In genomic region chr1:20823879-20824278, GRCh38 we compare ENCODE assay signal across 25 cellular contexts.
"Had no signal": no experiment of that assay in that cellular context is flagged by ENCODE, and none has a peak within 500 bp of the region (broad histone marks: within the 10 kb centered on the region; RNA-seq: fewer than 3 reads in every experiment).

No MANE protein-coding gene starts in this region.

- DNase-seq: dermis blood vessel endothelial cell; effector memory CD4-positive, alpha-beta T cell; foreskin melanocyte; hypothalamus; immature natural killer cell; islet precursor cell; kidney glomerular epithelial cell; left colon; left ventricle myocardium superior; lower lobe of right lung; natural killer cell; occipital lobe; pancreas; right lobe of liver; small intestine; stimulated activated CD4-positive, alpha-beta T cell treated with anti-CD3 and anti-CD28 coated beads, Interleukin-15, amount 100 ng/mL, for 24 hours; stimulated activated CD4-positive, alpha-beta T cell treated with anti-CD3 and anti-CD28 coated beads, Interleukin-2, amount 100 ng/mL, for 48 hours; stimulated activated naive B cell treated with anti-CD40 and anti-IgM and Interleukin-4, amounts not matched to agents 10 μg/mL and 1 μg/mL and 100 μg/mL, for 72 hours; upper lobe of left lung had no signal

- H3K27ac Mint-ChIP-seq: memory B cell; stimulated activated naive B cell treated with anti-CD40 and anti-IgM and Interleukin-4, amounts not matched to agents 10 μg/mL and 1 μg/mL and 100 μg/mL, for 72 hours; stimulated activated naive CD8-positive, alpha-beta T cell treated with anti-CD3 and anti-CD28 coated beads, Interleukin-15, Interleukin-2, amounts not matched to agents 100 ng/mL and 50 ng/mL, for 24 hours had no signal

- ATAC-seq: left colon; left ventricle myocardium superior; lower lobe of right lung; natural killer cell; pancreas; right lobe of liver; stimulated activated naive B cell treated with anti-CD40 and anti-IgM and Interleukin-4, amounts not matched to agents 10 μg/mL and 1 μg/mL and 100 μg/mL, for 72 hours had no signal

- H3K27ac ChIP-seq: coronary artery, esophagus muscularis mucosa, lower lobe of right lung, pancreas, right lobe of liver, thoracic aorta, tibial nerve, upper lobe of left lung had no signal

- H3K27me3 ChIP-seq: esophagus muscularis mucosa, pancreas, right lobe of liver, tibial nerve, upper lobe of left lung had no signal

- H3K4me1 ChIP-seq: esophagus muscularis mucosa, lower lobe of right lung, pancreas, right lobe of liver, tibial nerve, upper lobe of left lung had no signal

- H3K4me3 Mint-ChIP-seq: immature natural killer cell; memory B cell; natural killer cell; stimulated activated naive B cell treated with anti-CD40 and anti-IgM and Interleukin-4, amounts not matched to agents 10 μg/mL and 1 μg/mL and 100 μg/mL, for 72 hours; stimulated activated naive CD8-positive, alpha-beta T cell treated with anti-CD3 and anti-CD28 coated beads, Interleukin-15, Interleukin-2, amounts not matched to agents 100 ng/mL and 50 ng/mL, for 24 hours had no signal

- H3K36me3 ChIP-seq: pancreas, right lobe of liver had no signal

- H3K9me3 Mint-ChIP-seq: immature natural killer cell; memory B cell; natural killer cell; stimulated activated naive B cell treated with anti-CD40 and anti-IgM and Interleukin-4, amounts not matched to agents 10 μg/mL and 1 μg/mL and 100 μg/mL, for 72 hours; stimulated activated naive CD8-positive, alpha-beta T cell treated with anti-CD3 and anti-CD28 coated beads, Interleukin-15, Interleukin-2, amounts not matched to agents 100 ng/mL and 50 ng/mL, for 24 hours had no signal

- H3K4me1 Mint-ChIP-seq: immature natural killer cell; memory B cell; stimulated activated naive B cell treated with anti-CD40 and anti-IgM and Interleukin-4, amounts not matched to agents 10 μg/mL and 1 μg/mL and 100 μg/mL, for 72 hours had no signal

- H3K27me3 Mint-ChIP-seq: memory B cell; stimulated activated naive B cell treated with anti-CD40 and anti-IgM and Interleukin-4, amounts not matched to agents 10 μg/mL and 1 μg/mL and 100 μg/mL, for 72 hours; stimulated activated naive CD8-positive, alpha-beta T cell treated with anti-CD3 and anti-CD28 coated beads, Interleukin-15, Interleukin-2, amounts not matched to agents 100 ng/mL and 50 ng/mL, for 24 hours had no signal

- H3K9me3 ChIP-seq: esophagus muscularis mucosa, lower lobe of right lung, pancreas, right lobe of liver, thoracic aorta, tibial nerve, upper lobe of left lung had no signal

- H3K4me3 ChIP-seq: coronary artery, esophagus muscularis mucosa, lower lobe of right lung, pancreas, right lobe of liver, thoracic aorta, tibial nerve, upper lobe of left lung had no signal
